8 cellular contexts compared by ENCODE assay signal in the genomic region with DNA sequence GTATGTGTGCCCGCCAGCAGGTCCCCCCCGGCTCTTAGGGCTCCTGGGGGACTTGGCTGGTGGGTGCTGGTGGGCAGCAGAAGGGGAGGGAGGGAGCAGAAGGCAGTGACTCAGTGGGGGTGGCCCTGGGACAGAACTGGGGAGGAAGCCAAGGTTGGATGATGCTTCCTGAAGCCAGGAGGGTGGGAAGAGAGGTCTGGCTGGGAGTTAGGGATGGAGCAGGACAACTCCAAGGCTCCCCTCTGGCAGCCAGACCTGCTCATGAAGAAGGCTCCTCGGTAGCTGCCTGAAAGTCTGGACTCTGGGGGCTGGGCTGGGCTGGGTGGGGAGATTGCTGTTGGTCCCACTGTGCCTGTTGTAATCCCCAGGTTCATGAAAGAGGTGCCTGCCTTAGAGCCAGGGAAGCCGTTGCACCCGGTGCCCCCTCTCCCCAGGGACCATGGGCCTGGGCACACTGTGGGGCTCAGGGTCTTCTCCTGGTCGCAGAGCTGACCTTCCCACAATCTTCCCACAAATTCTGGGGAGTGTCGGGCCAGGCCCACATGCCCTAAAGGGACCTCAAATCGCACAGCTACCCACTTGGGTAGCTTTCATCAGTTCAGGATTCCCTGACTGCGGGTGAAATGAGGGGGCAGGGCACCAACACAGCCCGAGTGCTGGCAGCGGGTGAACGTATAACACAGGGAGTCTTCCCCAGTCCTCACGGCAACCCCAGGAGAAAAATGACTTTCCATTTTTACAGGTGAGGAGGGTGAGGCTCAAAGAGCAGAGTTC. TPM values are rescaled to one million over a fixed set of nuclear protein-coding genes. Genes with fewer than 3 reads are reported as not detected.
DNase-seq lines count a peak whose midpoint lies in the region; ATAC-seq and TF ChIP-seq lines count a peak whose summit lies in the region.

No MANE protein-coding gene starts in this region.

- peaks cover 0 to 27% (median 7%) of the 10 kb centered on the region in 4 donors for H3K4me1 ChIP-seq in Peyer's patch
- H3K4me1 ChIP-seq in esophagus (ENCODE audit: control insufficient read depth in 2 of 2, insufficient read depth in 2 of 2, low read length in 1 of 2), result peaks cover 5 to 6% of the 10 kb centered on the region in 2 donors
- H3K4me1 ChIP-seq in ovary (ENCODE audit: insufficient read depth), result peaks cover 12% of the 10 kb centered on the region

- H3K4me3 ChIP-seq in Peyer's patch, result peak overlapping the region; percentile 65 to 95 (median 85)
- peak overlapping the region; percentile 44 to 58 for H3K4me3 ChIP-seq in esophagus (ENCODE audit: low read depth in 1 of 2, low read length in 2 of 2)
- H3K4me3 ChIP-seq in ovary, result peak overlapping the region; percentile 54

- 44 to 54% methylated on average over 13 of the region's 13 CpGs for WGBS in esophagus, 2 donors
- 51 to 65% (median 52%) methylated on average over 13 of the region's 13 CpGs for WGBS in ovary, 3 donors

- TF ChIP-seq CTCF in Peyer's patch (IDR thresholded peaks at IDR 0.05) (no peak), ovary (IDR thresholded peaks at IDR 0.05) (no peak)

- no peak for DNase-seq in Peyer's patch
- peak in 3 of 5 donors; percentile 38 to 47 (median 45) for DNase-seq in ovary
- no peak for DNase-seq in NCI-H2081 (lab: John Stamatoyannopoulos, UW)
- DNase-seq in activated CD4-positive, alpha-beta T cell treated with anti-CD3 and anti-CD28 coated beads for 1 hour, result no peak

- peak; percentile 11 for ATAC-seq in GM21717 (IDR thresholded peaks at IDR 0.05; ENCODE audit: unreplicated experiment)
- no peak for ATAC-seq in HG03354 (IDR thresholded peaks at IDR 0.05; ENCODE audit: poor library complexity, severe bottlenecking, unreplicated experiment)
- no peak for ATAC-seq in HG03469 (IDR thresholded peaks at IDR 0.05; ENCODE audit: unreplicated experiment)

- no peak for TF ChIP-seq EP300 in ovary (IDR thresholded peaks at IDR 0.05)

- no peaks in the 10 kb centered on the region for H3K36me3 ChIP-seq in Peyer's patch
- peaks cover 0 to 10% of the 10 kb centered on the region in 2 donors for H3K36me3 ChIP-seq in esophagus (ENCODE audit: control insufficient read depth in 2 of 2, insufficient read depth in 2 of 2, low read length in 1 of 2)
- no peaks in the 10 kb centered on the region for H3K36me3 ChIP-seq in ovary

- H3K9me3 ChIP-seq in Peyer's patch (no peaks in the 10 kb centered on the region), esophagus (ENCODE audit: control insufficient read depth in 2 of 2, insufficient read depth in 1 of 2, low read depth in 1 of 2, low read length in 1 of 2) (no peaks in the 10 kb centered on the region), ovary (no peaks in the 10 kb centered on the region)

- H3K27me3 ChIP-seq in Peyer's patch (no peaks in the 10 kb centered on the region), esophagus (ENCODE audit: control insufficient read depth in 1 of 2, insufficient read depth in 2 of 2, low read length in 2 of 2) (no peaks in the 10 kb centered on the region), ovary (no peaks in the 10 kb centered on the region)

- TF ChIP-seq POLR2A in Peyer's patch (IDR thresholded peaks at IDR 0.05), result no peak
- TF ChIP-seq POLR2A in ovary (IDR thresholded peaks at IDR 0.05), result no peak

- intact Hi-C loops in ovary (cut with DNase I), result loop anchor here in 1 of 4 donors (5.0 kb wide), 1 partner anchor 119 kb away; no protein-coding TSS in a partner anchor

- H3K27ac ChIP-seq in Peyer's patch (peak overlapping the region; percentile 33 to 75 (median 61)), esophagus (ENCODE audit: low read depth in 2 of 2, low read length in 1 of 2) (peak overlapping the region; percentile 56 to 60), ovary (peak overlapping the region; percentile 50 to 59)

RNA-seq across cellular contexts. Expression of a gene that starts 1.1 kb away (rescaled TPM):
- total RNA-seq in Peyer's patch, result 10 to 100 TPM; 12.3 to 16.5 (median 14.0) TPM
- 10 to 100 TPM in 1 of 2 donors, 1 to 10 TPM in 1; 8.9 to 13.3 TPM for polyA plus RNA-seq in esophagus
- total RNA-seq in ovary, result 10 to 100 TPM; 12.4 to 37.9 (median 27.6) TPM
- polyA plus RNA-seq in ovary, result 10 to 100 TPM in 1 of 2 donors, 1 to 10 TPM in 1; 5.1 to 38.6 TPM

RNA-seq across cellular contexts. Expression of a gene that starts 29.4 kb away (rescaled TPM):
- 1 to 10 TPM; 1.2 to 2.2 (median 1.8) TPM for total RNA-seq in Peyer's patch
- polyA plus RNA-seq in esophagus, result under 1 TPM; 0.11 to 0.43 TPM
- 1 to 10 TPM in 5 of 7 donors, under 1 TPM in 2; 0.36 to 3.1 (median 1.3) TPM for total RNA-seq in ovary
- 1 to 10 TPM in 1 of 2 donors, under 1 TPM in 1; 0.53 to 1.1 TPM for polyA plus RNA-seq in ovary

RNA-seq across cellular contexts. Expression of a gene that starts 30.9 kb away (rescaled TPM):
- total RNA-seq in Peyer's patch (10 to 100 TPM; 13.3 to 64.4 (median 38.8) TPM), ovary (10 to 100 TPM; 17.2 to 84.2 (median 41.8) TPM)
- polyA plus RNA-seq in esophagus (10 to 100 TPM in 1 of 2 donors, 1 to 10 TPM in 1; 6.3 to 11.4 TPM), ovary (10 to 100 TPM; 16.0 to 26.2 TPM)

RNA-seq across cellular contexts. Expression of a gene that starts 48.4 kb away (rescaled TPM):
- total RNA-seq in Peyer's patch (not detected), ovary (under 1 TPM in 3 of 7 donors, not detected in 4; 0.05 to 0.32 (median 0.12) TPM)
- polyA plus RNA-seq in esophagus (not detected), ovary (under 1 TPM; 0.07 to 0.70 TPM)

RNA-seq across cellular contexts. Expression of a gene that starts 48.4 kb away (rescaled TPM):
- total RNA-seq in Peyer's patch (1 to 10 TPM in 1 of 4 donors, not detected in 3; 5.1 TPM), ovary (1 to 10 TPM in 4 of 7 donors, under 1 TPM in 2, not detected in 1; 0.58 to 2.6 (median 1.2) TPM)
- polyA plus RNA-seq in esophagus (under 1 TPM in 1 of 2 donors, not detected in 1; 0.02 TPM), ovary (under 1 TPM; 0.59 to 0.80 TPM)

Comparison
In these comparisons a context has a peak if more than half of its experiments do, and no peak if none do; other contexts are left out.
1. DNase-seq: peak in ovary (3 of 5); none in Peyer's patch (0 of 3), NCI-H2081 (0 of 2) and activated CD4-positive, alpha-beta T cell treated with anti-CD3 and anti-CD28 coated beads for 1 hour (single experiment).
2. Peak in every context shown above with its lines, with median percentiles within 50 percentile points of each other: H3K27ac ChIP-seq and H3K4me3 ChIP-seq.